Comparison of ENCODE assay signal across 8 cellular contexts in the genomic region with DNA sequence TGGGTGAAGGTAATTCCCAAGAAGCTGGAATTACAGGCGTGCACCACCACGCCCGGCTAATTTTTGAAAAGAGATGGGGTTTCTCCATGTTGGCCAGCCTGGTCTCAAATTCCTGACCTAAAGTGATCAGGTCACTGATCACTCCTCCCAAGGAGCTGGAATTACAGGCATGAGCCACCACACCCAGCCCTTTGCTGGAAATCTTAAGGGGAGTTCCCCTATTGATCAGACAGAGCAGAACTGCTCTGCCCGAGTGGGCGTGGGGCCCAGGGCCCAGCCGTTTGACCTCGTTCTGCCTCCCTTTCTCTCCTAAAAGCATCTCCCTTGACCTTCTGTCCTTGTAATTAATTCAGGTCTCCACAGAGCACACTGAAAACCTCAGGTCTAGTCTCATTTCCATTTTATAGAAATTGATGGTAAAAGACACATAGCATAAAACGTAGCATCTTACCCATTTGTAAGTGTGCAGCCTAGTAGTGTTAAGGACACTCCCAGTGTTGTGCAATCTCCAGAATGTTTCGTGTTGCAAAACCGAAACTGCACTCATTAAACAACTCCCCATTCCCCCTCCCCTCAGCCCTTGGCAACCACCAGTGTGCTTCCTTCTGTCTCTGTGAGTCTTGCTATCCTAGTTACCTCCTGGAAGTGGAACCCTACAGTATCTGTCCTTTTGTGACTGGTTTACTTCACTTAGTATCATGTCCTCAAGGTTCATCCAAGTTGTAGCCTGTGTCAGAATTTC.
DNase-seq lines count a peak whose midpoint lies in the region; ATAC-seq and TF ChIP-seq lines count a peak whose summit lies in the region.

No MANE protein-coding gene starts in this region.

- H3K27me3 ChIP-seq in HUES48 (ENCODE audit: control insufficient read depth, insufficient read depth, low read length), result no peaks in the 10 kb centered on the region
- no peaks in the 10 kb centered on the region for H3K27me3 ChIP-seq in aorta (ENCODE audit: control insufficient read depth in 1 of 2, insufficient read depth in 2 of 2, low read length in 1 of 2)

- ATAC-seq in activated CD4-positive, alpha-beta T cell treated with anti-CD3 and anti-CD28 coated beads for 36 hours, result peak; percentile 65
- ATAC-seq in T-cell (replicated peaks in 1 of 4), result peak; percentile 65 to 95 (median 88)
- peak; percentile 93 for ATAC-seq in aorta (ENCODE audit: low FRiP score)
- no peak for ATAC-seq in HG02970 (IDR thresholded peaks at IDR 0.05; ENCODE audit: low FRiP score, unreplicated experiment)

- CTCF ChIA-PET in activated CD4-positive, alpha-beta T cell treated with anti-CD3 and anti-CD28 coated beads for 36 hours (lab: Charles Lee), result interaction anchor here (1.4 to 1.9 kb wide), 2 partner anchors 89 to 236 kb away, joined by 4 to 12 read pairs; a partner anchor contains a TSS
- CTCF ChIA-PET in T-cell (lab: Charles Lee), result interaction anchor here in 1 of 2 donors (0.5 to 2.2 kb wide), 4 partner anchors 92 to 237 kb away, joined by 3 to 22 read pairs (median 10); no protein-coding TSS in a partner anchor

- H3K27me3 Mint-ChIP-seq in activated CD4-positive, alpha-beta T cell treated with anti-CD3 and anti-CD28 coated beads for 36 hours, result no peaks in the 10 kb centered on the region
- peaks cover 0 to 4% of the 10 kb centered on the region in 2 donors for H3K27me3 Mint-ChIP-seq in T-cell
- peaks cover 41% of the 10 kb centered on the region for H3K27me3 Mint-ChIP-seq in nephron (ENCODE audit: low read depth)

- H3K9me3 ChIP-seq in HUES48 (ENCODE audit: control insufficient read depth, insufficient read depth, low read length) (no peaks in the 10 kb centered on the region), aorta (ENCODE audit: control insufficient read depth, low read length) (no peaks in the 10 kb centered on the region)

- no peaks in the 10 kb centered on the region for H3K36me3 Mint-ChIP-seq in activated CD4-positive, alpha-beta T cell treated with anti-CD3 and anti-CD28 coated beads for 36 hours (ENCODE audit: low read depth)
- peaks cover 3% of the 10 kb centered on the region for H3K36me3 Mint-ChIP-seq in T-cell
- H3K36me3 Mint-ChIP-seq in nephron (ENCODE audit: low read depth), result peaks cover 4% of the 10 kb centered on the region

- no peak for TF ChIP-seq CTCF in nephron (IDR thresholded peaks at IDR 0.05; ENCODE audit: unreplicated experiment in 3 of 3)

- H3K4me3 ChIP-seq in HUES48 (ENCODE audit: low read depth, low read length) (no peak overlapping the region), aorta (ENCODE audit: low read length in 2 of 2) (no peak overlapping the region)

- H3K27ac ChIP-seq in HUES48 (ENCODE audit: low read depth, low read length) (peak overlapping the region; percentile 31), epithelial cell of prostate (peak overlapping the region; percentile 88), aorta (ENCODE audit: low read depth in 1 of 2, low read length in 2 of 2) (peak overlapping the region in 1 of 2 donors; percentile 28)

- H3K27ac Mint-ChIP-seq in activated CD4-positive, alpha-beta T cell treated with anti-CD3 and anti-CD28 coated beads for 36 hours, result peak overlapping the region; percentile 32
- peak overlapping the region; percentile 74 to 88 for H3K27ac Mint-ChIP-seq in T-cell
- peak overlapping the region in 2 of 3 experiments; percentile 14 to 57 for H3K27ac Mint-ChIP-seq in nephron

- H3K4me1 Mint-ChIP-seq in activated CD4-positive, alpha-beta T cell treated with anti-CD3 and anti-CD28 coated beads for 36 hours, result peaks cover 48% of the 10 kb centered on the region
- H3K4me1 Mint-ChIP-seq in T-cell (peaks cover 71 to 85% (median 76%) of the 10 kb centered on the region in 3 donors), nephron (peaks cover 28% of the 10 kb centered on the region)

- no peaks in the 10 kb centered on the region for H3K36me3 ChIP-seq in HUES48 (ENCODE audit: control insufficient read depth, insufficient read depth, low read length)
- H3K36me3 ChIP-seq in aorta (ENCODE audit: control insufficient read depth in 1 of 2, insufficient read depth in 2 of 2, low read length in 1 of 2), result no peaks in the 10 kb centered on the region

- 48 to 50% methylated on average over 10 of the region's 10 CpGs for WGBS in aorta, 2 donors

- peak; percentile 63 for DNase-seq in activated CD4-positive, alpha-beta T cell treated with anti-CD3 and anti-CD28 coated beads for 36 hours
- DNase-seq in activated CD4-positive, alpha-beta T cell treated with anti-CD3 and anti-CD28 coated beads, Interleukin-2, amount 50 U/mL, for 4 hours, result no peak
- peak in 29 of 34 experiments; percentile 6 to 58 (median 38) for DNase-seq in T-cell
- DNase-seq in epithelial cell of prostate (ENCODE audit: low read depth, low spot score), result peak; percentile 97
- DNase-seq in aorta, result peak; percentile 84 to 91

- H3K4me1 ChIP-seq in HUES48 (ENCODE audit: control insufficient read depth, insufficient read depth, low read length) (peaks cover 40% of the 10 kb centered on the region), aorta (ENCODE audit: control insufficient read depth in 1 of 2, insufficient read depth in 2 of 2, low read length in 2 of 2) (peaks cover 5 to 7% of the 10 kb centered on the region in 2 donors)

- no peak overlapping the region for H3K4me3 Mint-ChIP-seq in activated CD4-positive, alpha-beta T cell treated with anti-CD3 and anti-CD28 coated beads for 36 hours
- H3K4me3 Mint-ChIP-seq in T-cell (peak overlapping the region in 2 of 3 donors; percentile 59 to 65), nephron (no peak overlapping the region)

- intact Hi-C loops in activated CD4-positive, alpha-beta T cell treated with anti-CD3 and anti-CD28 coated beads for 36 hours (cut with DNase I, micrococcal nuclease), result loop anchor here (2.0 to 5.0 kb wide), 4 partner anchors 86 to 641 kb away; no protein-coding TSS in a partner anchor
- intact Hi-C loops in aorta (cut with DNase I), result no loop called here

- H3K9ac ChIP-seq in HUES48 (ENCODE audit: low read depth, low read length), result no peak overlapping the region

- no peaks in the 10 kb centered on the region for H3K9me3 Mint-ChIP-seq in activated CD4-positive, alpha-beta T cell treated with anti-CD3 and anti-CD28 coated beads for 36 hours (ENCODE audit: low read depth)
- H3K9me3 Mint-ChIP-seq in T-cell, result no peaks in the 10 kb centered on the region
- no peaks in the 10 kb centered on the region for H3K9me3 Mint-ChIP-seq in nephron

- POLR2A ChIA-PET in activated CD4-positive, alpha-beta T cell treated with anti-CD3 and anti-CD28 coated beads for 36 hours (lab: Charles Lee), result no interaction called here
- POLR2A ChIA-PET in T-cell (lab: Charles Lee), result no interaction called here

Comparison
In these comparisons a context has a peak if more than half of its experiments do, and no peak if none do; other contexts are left out.
1. DNase-seq: peak in activated CD4-positive, alpha-beta T cell treated with anti-CD3 and anti-CD28 coated beads for 36 hours (single experiment), T-cell (29 of 34), epithelial cell of prostate (single experiment) and aorta (2 of 2); none in activated CD4-positive, alpha-beta T cell treated with anti-CD3 and anti-CD28 coated beads, Interleukin-2, amount 50 U/mL, for 4 hours (0 of 2).
2. H3K4me3 Mint-ChIP-seq: peak in T-cell (2 of 3); none in activated CD4-positive, alpha-beta T cell treated with anti-CD3 and anti-CD28 coated beads for 36 hours (single experiment) and nephron (0 of 3).
3. intact Hi-C loops: an anchor here in activated CD4-positive, alpha-beta T cell treated with anti-CD3 and anti-CD28 coated beads for 36 hours (2.0 to 5.0 kb wide); none called in aorta.
4. Peak in every context shown above with its lines, with median percentiles within 50 percentile points of each other: H3K27ac Mint-ChIP-seq.